10 cellular contexts compared by ENCODE assay signal in the genomic region with DNA sequence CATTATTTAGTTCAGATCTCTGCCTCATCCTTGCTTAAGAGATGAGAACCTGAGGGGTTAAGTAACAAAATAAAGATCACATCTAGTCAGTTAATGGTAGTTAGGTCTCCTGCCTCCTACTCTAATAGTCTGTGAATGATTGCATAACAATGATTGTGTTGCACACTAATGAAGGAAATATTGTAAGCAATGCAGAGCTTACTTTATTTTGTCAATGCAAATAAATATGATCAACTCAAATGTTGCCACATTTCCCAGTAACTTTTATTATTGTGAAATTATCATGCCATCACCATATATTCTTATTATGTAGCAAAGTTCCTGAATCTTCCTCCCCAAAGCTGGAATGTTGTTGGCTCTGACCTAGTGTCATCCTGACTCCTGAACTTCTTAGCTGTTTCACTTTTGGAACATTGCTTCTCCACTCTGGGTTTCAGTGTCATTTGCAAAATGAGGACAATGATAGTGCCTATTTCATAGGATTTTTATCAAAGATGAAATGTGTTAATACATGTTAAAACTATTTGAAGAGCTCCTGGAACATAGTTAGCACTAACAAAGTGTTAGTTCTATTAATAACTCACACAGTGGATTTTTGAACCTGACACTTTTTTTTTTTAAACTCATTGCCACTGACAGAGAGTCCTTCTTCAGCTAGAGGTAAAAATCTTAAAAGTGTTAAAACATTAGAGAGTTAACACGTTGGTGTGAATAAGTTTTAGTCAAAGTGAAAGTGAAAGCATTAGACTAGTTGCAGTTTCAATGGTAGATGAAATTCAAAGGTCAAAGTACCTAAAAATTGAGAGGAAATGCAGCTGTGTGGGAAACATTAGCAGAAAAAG. TPM values are rescaled to one million over a fixed set of nuclear protein-coding genes. Genes with fewer than 3 reads are reported as not detected.
DNase-seq lines count a peak whose midpoint lies in the region; ATAC-seq and TF ChIP-seq lines count a peak whose summit lies in the region.
"Had no signal": no experiment of that assay in that cellular context is flagged by ENCODE, and none has a peak within 500 bp of the region (broad histone marks: within the 10 kb centered on the region; RNA-seq: fewer than 3 reads in every experiment).

No MANE protein-coding gene starts in this region.

- intact Hi-C loops in mammary epithelial cell (cut with micrococcal nuclease): no loop called here
- intact Hi-C loops in breast epithelium (cut with DNase I; ENCODE audit: low total_unique reads): no loop called here
- intact Hi-C loops in OCI-LY7 (cut with micrococcal nuclease; ENCODE audit: unreplicated experiment): no loop called here
- intact Hi-C loops in esophagus muscularis mucosa (cut with DNase I): no loop called here

- peak; percentile 93 for ATAC-seq in HG02870 (IDR thresholded peaks at IDR 0.05; ENCODE audit: unreplicated experiment)
- ATAC-seq in stimulated activated effector memory CD8-positive, alpha-beta T cell treated with anti-CD3 and anti-CD28 coated beads, Interleukin-12 subunit alpha, Interleukin-12 subunit beta, amount 100 ng/mL, for 72 hours: peak; percentile 75

- no peak overlapping the region for H3K9ac ChIP-seq in mammary epithelial cell (ENCODE audit: insufficient read depth, low read length)

- WGBS in mammary epithelial cell (ENCODE audit: low coverage, missing lambda C conversion rate): 20% methylated on average over 1 of the region's 1 CpG
- WGBS in esophagus muscularis mucosa: 16% methylated on average over 1 of the region's 1 CpG

- peaks cover 12% of the 10 kb centered on the region for H3K4me1 Mint-ChIP-seq in stimulated activated effector memory CD8-positive, alpha-beta T cell treated with anti-CD3 and anti-CD28 coated beads, Interleukin-12 subunit alpha, Interleukin-12 subunit beta, amount 100 ng/mL, for 72 hours

- H3K27me3 ChIP-seq in mammary epithelial cell (ENCODE audit: insufficient read depth, low read length): no peaks in the 10 kb centered on the region
- no peaks in the 10 kb centered on the region for H3K27me3 ChIP-seq in breast epithelium
- no peaks in the 10 kb centered on the region for H3K27me3 ChIP-seq in esophagus muscularis mucosa

- dilution Hi-C loops in mammary epithelial cell (cut with HindIII; ENCODE audit: low sequenced_read_pairs): no loop called here

- no peaks in the 10 kb centered on the region for H3K36me3 ChIP-seq in mammary epithelial cell (ENCODE audit: insufficient read depth, low read length)
- no peaks in the 10 kb centered on the region for H3K36me3 ChIP-seq in breast epithelium
- no peaks in the 10 kb centered on the region for H3K36me3 ChIP-seq in OCI-LY7 (ENCODE audit: insufficient read depth, low read length)
- no peaks in the 10 kb centered on the region for H3K36me3 ChIP-seq in esophagus muscularis mucosa

- H2AFZ ChIP-seq in mammary epithelial cell (ENCODE audit: low read depth, low read length) (no peak overlapping the region), OCI-LY7 (ENCODE audit: low read length) (peak overlapping the region; percentile 31; the same call in 1 of the 2 replicates)

- CTCF ChIA-PET in mammary epithelial cell (lab: Charles Lee; ENCODE audit: low non-redundant PET) (interaction anchor here (0.6 to 0.9 kb wide), 2 partner anchors 346 to 658 kb away, joined by 3 to 6 read pairs; no protein-coding TSS in a partner anchor), OCI-LY7 (lab: Charles Lee; ENCODE audit: unreplicated experiment) (no interaction called here)

- peak overlapping the region; percentile 4 for H3K4me2 ChIP-seq in mammary epithelial cell (ENCODE audit: insufficient read depth, low read depth, low read length)
- H3K4me2 ChIP-seq in OCI-LY7 (ENCODE audit: low read length): no peak overlapping the region

- H3K79me2 ChIP-seq in mammary epithelial cell (ENCODE audit: insufficient read depth, low read length) (no peaks in the 10 kb centered on the region), OCI-LY7 (ENCODE audit: insufficient read depth, low read depth, low read length) (no peaks in the 10 kb centered on the region)

- in situ Hi-C loops in mammary epithelial cell (cut with MboI; ENCODE audit: low sequenced_read_pairs in 2 of 2): no loop called here

- no peak for TF ChIP-seq POLR2A in breast epithelium (IDR thresholded peaks at IDR 0.05)
- no peak for TF ChIP-seq POLR2A in esophagus muscularis mucosa (IDR thresholded peaks at IDR 0.05; ENCODE audit: low read depth)

- no peaks in the 10 kb centered on the region for H3K36me3 Mint-ChIP-seq in stimulated activated effector memory CD8-positive, alpha-beta T cell treated with anti-CD3 and anti-CD28 coated beads, Interleukin-12 subunit alpha, Interleukin-12 subunit beta, amount 100 ng/mL, for 72 hours

- H4K20me1 ChIP-seq in mammary epithelial cell (ENCODE audit: insufficient read depth, low read length) (no peaks in the 10 kb centered on the region), OCI-LY7 (ENCODE audit: insufficient read depth, low read length) (no peaks in the 10 kb centered on the region)

- H3K4me3 ChIP-seq in mammary epithelial cell (replicated peaks in 1 of 3; ENCODE audit: insufficient read depth in 1 of 3, low read depth in 2 of 3, low read length in 3 of 3): no peak overlapping the region
- H3K4me3 ChIP-seq in breast epithelium: peak overlapping the region in 1 of 3 donors; percentile 6
- no peak overlapping the region for H3K4me3 ChIP-seq in OCI-LY7 (ENCODE audit: low read depth, low read length, poor library complexity, severe bottlenecking)
- no peak overlapping the region for H3K4me3 ChIP-seq in esophagus muscularis mucosa

- no peak overlapping the region for H3K4me3 Mint-ChIP-seq in stimulated activated effector memory CD8-positive, alpha-beta T cell treated with anti-CD3 and anti-CD28 coated beads, Interleukin-12 subunit alpha, Interleukin-12 subunit beta, amount 100 ng/mL, for 72 hours
- H3K4me3 Mint-ChIP-seq: dendritic cell treated with granulocyte-macrophage colony-stimulating factor and Interleukin-4, amounts not matched to agents 40 ng/mL and 50 ng/mL, for 4 days had no signal

- TF ChIP-seq EP300 in esophagus muscularis mucosa (IDR thresholded peaks at IDR 0.05): no peak

- no peak for DNase-seq in mammary epithelial cell
- no peak for DNase-seq in breast epithelium (ENCODE audit: low spot score in 2 of 2)
- DNase-seq in OCI-LY7 (ENCODE audit: low spot score): peak; percentile 5
- DNase-seq in stimulated activated effector memory CD8-positive, alpha-beta T cell treated with anti-CD3 and anti-CD28 coated beads, Interleukin-12 subunit alpha, Interleukin-12 subunit beta, amount 100 ng/mL, for 72 hours (ENCODE audit: low spot score in 2 of 2): no peak
- no peak for DNase-seq in stimulated activated CD4-positive, alpha-beta T cell treated with anti-CD3 and anti-CD28 coated beads, Interleukin-2, amount 100 ng/mL, for 48 hours
- no peak for DNase-seq in esophagus muscularis mucosa (ENCODE audit: extremely low spot score)
- no peak for DNase-seq in activated gamma-delta T cell treated with Interleukin-2 at 50 U/mL for 16 hours
- DNase-seq: occipital lobe had no signal

- no peaks in the 10 kb centered on the region for H3K9me3 ChIP-seq in mammary epithelial cell (replicated peaks; ENCODE audit: insufficient read depth, low read length)
- peaks cover 0 to 6% of the 10 kb centered on the region in 2 donors for H3K9me3 ChIP-seq in breast epithelium
- no peaks in the 10 kb centered on the region for H3K9me3 ChIP-seq in OCI-LY7 (ENCODE audit: low read length)
- no peaks in the 10 kb centered on the region for H3K9me3 ChIP-seq in esophagus muscularis mucosa

- BruUV-seq in mammary epithelial cell (replicated peaks; lab: Mats Ljungman, UMichigan) (no TSS peak), OCI-LY7 (replicated peaks; lab: Mats Ljungman, UMichigan) (no TSS peak)

- no peaks in the 10 kb centered on the region for H3K9me2 ChIP-seq in OCI-LY7 (ENCODE audit: insufficient read depth, low read length)

- H3K27ac ChIP-seq in mammary epithelial cell (ENCODE audit: insufficient read depth, low read depth, low read length) (no peak overlapping the region), breast epithelium (no peak overlapping the region), OCI-LY7 (ENCODE audit: low read depth, low read length, poor library complexity, severe bottlenecking) (no peak overlapping the region), esophagus muscularis mucosa (replicated peaks in 1 of 4) (no peak overlapping the region)

- TF ChIP-seq CTCF in mammary epithelial cell (conservative IDR thresholded peaks at IDR 0.05 in 1 of 2, IDR thresholded peaks at IDR 0.05 in 1 of 2; ENCODE audit: extremely low read depth in 1 of 2, insufficient read depth in 1 of 2, low read depth in 1 of 2, low read length in 2 of 2) (no peak), breast epithelium (IDR thresholded peaks at IDR 0.05) (no peak), OCI-LY7 (conservative IDR thresholded peaks at IDR 0.05; ENCODE audit: low read length) (no peak), esophagus muscularis mucosa (IDR thresholded peaks at IDR 0.05) (no peak)

- H3K27ac Mint-ChIP-seq in stimulated activated effector memory CD8-positive, alpha-beta T cell treated with anti-CD3 and anti-CD28 coated beads, Interleukin-12 subunit alpha, Interleukin-12 subunit beta, amount 100 ng/mL, for 72 hours: peak overlapping the region; percentile 39
- H3K27ac Mint-ChIP-seq: dendritic cell treated with granulocyte-macrophage colony-stimulating factor and Interleukin-4, amounts not matched to agents 40 ng/mL and 50 ng/mL, for 4 days had no signal

- H3K9me3 Mint-ChIP-seq in stimulated activated effector memory CD8-positive, alpha-beta T cell treated with anti-CD3 and anti-CD28 coated beads, Interleukin-12 subunit alpha, Interleukin-12 subunit beta, amount 100 ng/mL, for 72 hours: no peaks in the 10 kb centered on the region
- H3K9me3 Mint-ChIP-seq: dendritic cell treated with granulocyte-macrophage colony-stimulating factor and Interleukin-4, amounts not matched to agents 40 ng/mL and 50 ng/mL, for 4 days had no signal

- POLR2A ChIA-PET in OCI-LY7 (lab: Charles Lee): interaction anchor here (0.6 kb wide), 1 partner anchor 51 kb away, joined by 3 read pairs; no protein-coding TSS in a partner anchor

- H3K4me1 ChIP-seq in mammary epithelial cell (ENCODE audit: insufficient read depth, low read length) (no peaks in the 10 kb centered on the region), breast epithelium (no peaks in the 10 kb centered on the region), OCI-LY7 (ENCODE audit: insufficient read depth, low read length, poor library complexity, severe bottlenecking) (no peaks in the 10 kb centered on the region), esophagus muscularis mucosa (peaks cover 0 to 5% (median 2%) of the 10 kb centered on the region in 4 donors)

RNA-seq across cellular contexts. Expression of gene GABRA4, which starts 17.2 kb away (rescaled TPM):
- total RNA-seq in mammary epithelial cell: not detected
- polyA plus RNA-seq in mammary epithelial cell: not detected
- not detected for polyA minus RNA-seq in mammary epithelial cell
- under 1 TPM in 1 of 3 donors, not detected in 2; 0.15 TPM for total RNA-seq in breast epithelium
- not detected in 2 replicates for total RNA-seq in OCI-LY7 (2014; rRNA removed; shearing (Covaris generic))
- total RNA-seq in OCI-LY7 (2022): not detected in 2 replicates
- under 1 TPM in 2 of 4 donors, not detected in 2; under 0.01 TPM for total RNA-seq in esophagus muscularis mucosa

RNA-seq across cellular contexts. Expression of gene GABRB1, which starts 20.8 kb away (rescaled TPM):
- not detected for total RNA-seq in mammary epithelial cell
- not detected for polyA plus RNA-seq in mammary epithelial cell
- polyA minus RNA-seq in mammary epithelial cell: not detected
- 1 to 10 TPM in 1 of 3 donors, not detected in 2; 2.5 TPM for total RNA-seq in breast epithelium
- not detected in 2 replicates for total RNA-seq in OCI-LY7 (2014; rRNA removed; shearing (Covaris generic))
- total RNA-seq in OCI-LY7 (2022): not detected in 2 replicates
- total RNA-seq in esophagus muscularis mucosa: under 1 TPM in 1 of 4 donors, not detected in 3; 0.13 TPM
